14 cellular contexts compared by ENCODE assay signal in genomic region chr6:144729502-144729901, GRCh38.
DNase-seq lines count a peak whose midpoint lies in the region; ATAC-seq, FAIRE-seq and TF ChIP-seq lines count a peak whose summit lies in the region.
"Had no signal": no experiment of that assay in that cellular context is flagged by ENCODE, and none has a peak within 500 bp of the region (broad histone marks: within the 10 kb centered on the region; RNA-seq: fewer than 3 reads in every experiment).

No MANE protein-coding gene starts in this region.

- POLR2A ChIA-PET in GM12878 (lab: Charles Lee) = interaction anchor here (1.8 kb wide), 1 partner anchor 24 kb away, joined by 5 read pairs; no protein-coding TSS in a partner anchor

- TF ChIP-seq RAD21 in GM12878 (IDR thresholded peaks at IDR 0.05; ENCODE audit: insufficient read depth, low read depth, low read length) = no peak

- H3K9me3 ChIP-seq in GM12878 (replicated peaks; ENCODE audit: control insufficient read depth, insufficient read depth, low read length) (no peaks in the 10 kb centered on the region), psoas muscle (no peaks in the 10 kb centered on the region)
- H3K9me3 ChIP-seq: Caco-2 had no signal

- H3K4me3 Mint-ChIP-seq in activated T-helper 17 cell treated with anti-CD3 and anti-CD28 coated beads, Interleukin-2, amount 50 U/mL, for 72 hours = no peak overlapping the region
- H3K4me3 Mint-ChIP-seq: neural progenitor cell had no signal

- peaks cover 41% of the 10 kb centered on the region for H3K36me3 Mint-ChIP-seq in activated T-helper 17 cell treated with anti-CD3 and anti-CD28 coated beads, Interleukin-2, amount 50 U/mL, for 72 hours (ENCODE audit: low read depth)

- H3K27ac Mint-ChIP-seq in activated T-helper 17 cell treated with anti-CD3 and anti-CD28 coated beads, Interleukin-2, amount 50 U/mL, for 72 hours = no peak overlapping the region
- H3K27ac Mint-ChIP-seq: neural progenitor cell had no signal

- H3K36me3 ChIP-seq in GM12878 (ENCODE audit: control insufficient read depth in 2 of 2, insufficient read depth in 2 of 2, low read length in 1 of 2) (peaks cover 0 to 3% of the 10 kb centered on the region in 2 experiments; a peak in 1 of 4 replicates), psoas muscle (ENCODE audit: insufficient read depth in 1 of 2, low read depth in 1 of 2) (peaks cover 0 to 40% of the 10 kb centered on the region in 2 donors)
- H3K36me3 ChIP-seq: neural progenitor cell had no signal

- CTCF ChIA-PET in GM12878 (lab: Yijun Ruan, JAX) = interaction anchor here (1.0 kb wide), 2 partner anchors 141 to 144 kb away, joined by 3 to 4 read pairs; no protein-coding TSS in a partner anchor

- TF ChIP-seq CTCF in GM12878 (IDR thresholded peaks at IDR 0.05 in 2 of 3, conservative IDR thresholded peaks at IDR 0.05 in 1 of 3; ENCODE audit: control insufficient read depth in 2 of 3, extremely low read depth in 1 of 3, insufficient read depth in 1 of 3, low read depth in 3 of 3, low read length in 3 of 3) = no peak
- no peak for TF ChIP-seq CTCF in psoas muscle (IDR thresholded peaks at IDR 0.05)

- no peaks in the 10 kb centered on the region for H3K9me3 Mint-ChIP-seq in activated T-helper 17 cell treated with anti-CD3 and anti-CD28 coated beads, Interleukin-2, amount 50 U/mL, for 72 hours
- H3K9me3 Mint-ChIP-seq: neural progenitor cell had no signal

- SMC1A ChIA-PET in GM12878 (lab: Charles Lee; ENCODE audit: uncharacterized antibody, unreplicated experiment) = interaction anchor here (1.4 to 3.1 kb wide), 5 partner anchors 10 to 75 kb away, joined by 5 to 12 read pairs (median 7); no protein-coding TSS in a partner anchor

- TF ChIP-seq EP300 in GM12878 (IDR thresholded peaks at IDR 0.05; ENCODE audit: borderline replicate concordance in 1 of 2, control insufficient read depth in 1 of 2, low read depth in 2 of 2, low read length in 2 of 2) = peak in 1 of 2 experiments; percentile 17; a peak in 1 of 4 replicates

- no peak for TF ChIP-seq POLR2A in GM12878 (IDR thresholded peaks at IDR 0.05; ENCODE audit: low read depth, low read length)

- H3K9ac ChIP-seq in GM12878 (ENCODE audit: control insufficient read depth, insufficient read depth, low read length) = no peak overlapping the region
- H3K9ac ChIP-seq: neural progenitor cell had no signal

- no peak overlapping the region for H3K27ac ChIP-seq in GM12878 (ENCODE audit: control insufficient read depth, insufficient read depth)
- no peak overlapping the region for H3K27ac ChIP-seq in psoas muscle
- H3K27ac ChIP-seq: neural progenitor cell had no signal

- 84% methylated on average over 3 of the region's 3 CpGs for WGBS in GM12878 (ENCODE audit: insufficient coverage, insufficient replicate concordance, low lambda C conversion rate, missing lambda C conversion rate)
- WGBS in psoas muscle, 3 donors = 83 to 92% (median 87%) methylated on average over 3 of the region's 3 CpGs

- H3K4me3 ChIP-seq in GM12878 (peak overlapping the region; percentile 5; the same call in 1 of the 2 replicates), psoas muscle (no peak overlapping the region)
- H3K4me3 ChIP-seq: neural progenitor cell had no signal

- no peaks in the 10 kb centered on the region for H3K79me2 ChIP-seq in GM12878 (ENCODE audit: control insufficient read depth, insufficient read depth, low read length)

- peak; percentile 68 for FAIRE-seq in GM12878 (lab: Jason Lieb, UNC)

- H3K27me3 Mint-ChIP-seq in activated T-helper 17 cell treated with anti-CD3 and anti-CD28 coated beads, Interleukin-2, amount 50 U/mL, for 72 hours = no peaks in the 10 kb centered on the region

- in situ Hi-C loops in GM12878 (cut with MboI) = no loop called here

- H3K4me1 Mint-ChIP-seq in activated T-helper 17 cell treated with anti-CD3 and anti-CD28 coated beads, Interleukin-2, amount 50 U/mL, for 72 hours = peaks cover 9% of the 10 kb centered on the region

- peak overlapping the region; percentile 25 for H3K4me2 ChIP-seq in GM12878 (ENCODE audit: control insufficient read depth, insufficient read depth)
- H3K4me2 ChIP-seq: neural progenitor cell had no signal

- DNase-seq in GM12878 (ENCODE audit: low read depth, low spot score) (no peak), psoas muscle (no peak), NCI-H1092 (lab: John Stamatoyannopoulos, UW) (no peak)
- DNase-seq: MV-4-11; NCI-H526; stimulated activated CD4-positive, alpha-beta T cell treated with anti-CD3 and anti-CD28 coated beads, Interleukin-12 subunit alpha, Interleukin-12 subunit beta, amount 100 ng/mL, for 4 hours had no signal

- BruUV-seq in GM12878 (replicated peaks; lab: Mats Ljungman, UMichigan) = no TSS peak

- intact Hi-C loops in GM12878 (cut with micrococcal nuclease; ENCODE audit: unreplicated experiment) = loop anchor here (10.0 kb wide), 1 partner anchor 145 kb away; no protein-coding TSS in a partner anchor
- intact Hi-C loops in psoas muscle (cut with DNase I) = no loop called here

- peaks cover 16% of the 10 kb centered on the region; the same call in 1 of the 2 replicates for H3K4me1 ChIP-seq in GM12878 (ENCODE audit: control insufficient read depth, insufficient read depth, low read length)
- no peaks in the 10 kb centered on the region for H3K4me1 ChIP-seq in psoas muscle
- H3K4me1 ChIP-seq: Caco-2 had no signal

- H2AFZ ChIP-seq in GM12878 (ENCODE audit: control insufficient read depth, low read depth, low read length) = no peak overlapping the region
- H2AFZ ChIP-seq: neural progenitor cell had no signal

- RAD21 ChIA-PET in GM12878 (lab: Charles Lee; ENCODE audit: unreplicated experiment) = interaction anchor here (0.7 to 1.9 kb wide), 8 partner anchors 14 to 671 kb away, joined by 3 to 7 read pairs (median 4); no protein-coding TSS in a partner anchor

- no peaks in the 10 kb centered on the region for H4K20me1 ChIP-seq in GM12878 (ENCODE audit: control insufficient read depth, insufficient read depth)

- H3K27me3 ChIP-seq in GM12878 (replicated peaks in 1 of 2; ENCODE audit: control insufficient read depth in 2 of 2, insufficient read depth in 2 of 2, low read length in 1 of 2) (no peaks in the 10 kb centered on the region), psoas muscle (ENCODE audit: insufficient read depth in 3 of 3, low read length in 2 of 3) (no peaks in the 10 kb centered on the region)
- H3K27me3 ChIP-seq: neural progenitor cell had no signal

- peak; percentile 63 for ATAC-seq in GM18858 (IDR thresholded peaks at IDR 0.05; ENCODE audit: unreplicated experiment)
- ATAC-seq in GM21390 (IDR thresholded peaks at IDR 0.05; ENCODE audit: unreplicated experiment) = peak; percentile 75
- ATAC-seq in HG03066 (IDR thresholded peaks at IDR 0.05; ENCODE audit: low read depth, unreplicated experiment) = peak; percentile 51
- ATAC-seq in GM12878 = peak; percentile 76
- ATAC-seq in activated T-helper 17 cell treated with anti-CD3 and anti-CD28 coated beads, Interleukin-2, amount 50 U/mL, for 72 hours (replicated peaks) = no peak
- ATAC-seq in psoas muscle = no peak
- ATAC-seq in HG02970 (IDR thresholded peaks at IDR 0.05; ENCODE audit: low FRiP score, unreplicated experiment) = no peak
- ATAC-seq: SK-N-SH treated with all-trans-retinoic acid at 6 μM for 48 hours had no signal

TF ChIP-seq in GM12878, 131 proteins besides CTCF, POLR2A, EP300 and RAD21:
- TF ChIP-seq, protein P1, sequence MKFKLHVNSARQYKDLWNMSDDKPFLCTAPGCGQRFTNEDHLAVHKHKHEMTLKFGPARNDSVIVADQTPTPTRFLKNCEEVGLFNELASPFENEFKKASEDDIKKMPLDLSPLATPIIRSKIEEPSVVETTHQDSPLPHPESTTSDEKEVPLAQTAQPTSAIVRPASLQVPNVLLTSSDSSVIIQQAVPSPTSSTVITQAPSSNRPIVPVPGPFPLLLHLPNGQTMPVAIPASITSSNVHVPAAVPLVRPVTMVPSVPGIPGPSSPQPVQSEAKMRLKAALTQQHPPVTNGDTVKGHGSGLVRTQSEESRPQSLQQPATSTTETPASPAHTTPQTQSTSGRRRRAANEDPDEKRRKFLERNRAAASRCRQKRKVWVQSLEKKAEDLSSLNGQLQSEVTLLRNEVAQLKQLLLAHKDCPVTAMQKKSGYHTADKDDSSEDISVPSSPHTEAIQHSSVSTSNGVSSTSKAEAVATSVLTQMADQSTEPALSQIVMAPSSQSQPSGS (IDR thresholded peaks at IDR 0.05; ENCODE audit: low read length) = peak; percentile 18; the same call in 1 of the 2 replicates
- TF ChIP-seq NR2F1 (conservative IDR thresholded peaks at IDR 0.05) (peak; percentile 44; the same call in 1 of the 2 replicates), MTA2 (IDR thresholded peaks at IDR 0.05; ENCODE audit: low read depth) (peak; percentile 37; the same call in 1 of the 2 replicates), MEF2A (IDR thresholded peaks at IDR 0.05; ENCODE audit: insufficient read depth, low read depth, low read length) (0 out of 2 replicates have a peak, but pooled peaks have one; percentile 41), LARP7 (IDR thresholded peaks at IDR 0.05) (no peak), CREB1 (IDR thresholded peaks at IDR 0.05; ENCODE audit: low read depth) (no peak), NRF1 (conservative IDR thresholded peaks at IDR 0.05; ENCODE audit: low read depth, low read length) (no peak), RBBP5 (conservative IDR thresholded peaks at IDR 0.05) (no peak), MEF2B (IDR thresholded peaks at IDR 0.05; ENCODE audit: partially characterized antibody, poor library complexity, severe bottlenecking) (no peak), CHD1 (IDR thresholded peaks at IDR 0.05; ENCODE audit: low read depth, low read length) (no peak), RUNX3 (IDR thresholded peaks at IDR 0.05; ENCODE audit: low read length) (peak; percentile 41; the same call in 1 of the 2 replicates)
- TF ChIP-seq, protein P2, sequence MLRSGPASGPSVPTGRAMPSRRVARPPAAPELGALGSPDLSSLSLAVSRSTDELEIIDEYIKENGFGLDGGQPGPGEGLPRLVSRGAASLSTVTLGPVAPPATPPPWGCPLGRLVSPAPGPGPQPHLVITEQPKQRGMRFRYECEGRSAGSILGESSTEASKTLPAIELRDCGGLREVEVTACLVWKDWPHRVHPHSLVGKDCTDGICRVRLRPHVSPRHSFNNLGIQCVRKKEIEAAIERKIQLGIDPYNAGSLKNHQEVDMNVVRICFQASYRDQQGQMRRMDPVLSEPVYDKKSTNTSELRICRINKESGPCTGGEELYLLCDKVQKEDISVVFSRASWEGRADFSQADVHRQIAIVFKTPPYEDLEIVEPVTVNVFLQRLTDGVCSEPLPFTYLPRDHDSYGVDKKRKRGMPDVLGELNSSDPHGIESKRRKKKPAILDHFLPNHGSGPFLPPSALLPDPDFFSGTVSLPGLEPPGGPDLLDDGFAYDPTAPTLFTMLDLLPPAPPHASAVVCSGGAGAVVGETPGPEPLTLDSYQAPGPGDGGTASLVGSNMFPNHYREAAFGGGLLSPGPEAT (IDR thresholded peaks at IDR 0.05; ENCODE audit: low read depth) = 0 out of 2 replicates have a peak, but pooled peaks have one; percentile 44

Comparison
In these comparisons a context has a peak if more than half of its experiments do, and no peak if none do; other contexts are left out.
1. ATAC-seq: peak in GM18858 (single experiment), GM21390 (single experiment), HG03066 (single experiment) and GM12878 (single experiment); none in activated T-helper 17 cell treated with anti-CD3 and anti-CD28 coated beads, Interleukin-2, amount 50 U/mL, for 72 hours (single experiment), psoas muscle (0 of 4) and HG02970 (single experiment).